29 cellular contexts compared by ENCODE assay signal in the genomic region with DNA sequence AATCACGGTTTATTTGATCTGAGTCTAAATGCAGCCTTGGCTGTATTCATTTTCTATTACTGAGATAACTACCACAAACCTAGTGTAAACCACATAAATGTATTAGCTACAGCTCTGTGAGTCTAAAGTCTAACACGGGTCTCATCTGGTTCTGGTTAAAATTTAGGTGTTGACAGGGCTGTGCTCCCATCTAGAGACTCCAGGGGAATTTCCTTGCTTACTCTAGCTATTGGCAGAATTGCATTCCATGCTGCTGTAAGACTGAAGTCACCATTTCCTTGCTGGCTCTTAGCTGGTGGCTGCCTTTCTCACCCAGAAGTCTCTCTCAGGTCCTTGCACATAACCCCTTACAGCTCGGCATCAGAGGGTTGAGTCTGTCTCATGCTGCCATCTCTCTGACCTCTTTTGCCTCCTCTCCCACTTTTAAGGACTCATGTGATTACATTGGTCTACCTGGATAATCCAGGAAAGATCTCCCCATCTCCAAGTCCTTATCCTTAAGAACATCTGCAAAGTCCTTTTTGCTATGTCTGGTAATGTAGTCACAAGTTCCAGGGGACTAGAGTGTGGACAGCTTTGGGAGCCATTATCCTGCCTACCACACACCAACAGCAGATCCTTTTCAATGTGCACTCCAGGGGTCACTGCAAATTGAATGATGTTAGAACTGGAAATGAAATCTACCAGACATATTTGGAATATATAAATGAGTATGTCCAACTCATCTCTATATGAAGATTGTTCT.
DNase-seq lines count a peak whose midpoint lies in the region; ATAC-seq and TF ChIP-seq lines count a peak whose summit lies in the region.
"Had no signal": no experiment of that assay in that cellular context is flagged by ENCODE, and none has a peak within 500 bp of the region (broad histone marks: within the 10 kb centered on the region; RNA-seq: fewer than 3 reads in every experiment).

No MANE protein-coding gene starts in this region.

- no peaks in the 10 kb centered on the region for H3K27me3 Mint-ChIP-seq in neural crest cell (ENCODE audit: low read depth)
- H3K27me3 Mint-ChIP-seq: progenitor cell of endocrine pancreas had no signal

- H3K27me3 ChIP-seq in BJ (ENCODE audit: control insufficient read depth, insufficient read depth, low read length) = peaks cover 5% of the 10 kb centered on the region; the same call in 1 of the 2 replicates
- H3K27me3 ChIP-seq: sigmoid colon, tibial nerve had no signal

- no peaks in the 10 kb centered on the region for H3K36me3 Mint-ChIP-seq in neural crest cell (ENCODE audit: low read depth)
- H3K36me3 Mint-ChIP-seq: activated CD4-positive, alpha-beta memory T cell treated with anti-CD3 and anti-CD28 coated beads for 36 hours; mesothelial cell of epicardium; naive B cell had no signal

- no peak for TF ChIP-seq POLR2A in GM18505 (IDR thresholded peaks at IDR 0.05; ENCODE audit: borderline replicate concordance, extremely low read depth, insufficient read depth, insufficient read length)

- H3K27ac ChIP-seq in SK-N-MC (peak overlapping the region; percentile 92), substantia nigra (ENCODE audit: low read depth, low read length, poor library complexity, severe bottlenecking) (no peak overlapping the region)
- H3K27ac ChIP-seq: adrenal gland, esophagus muscularis mucosa, KMS-11, sigmoid colon, tibial nerve had no signal

- H3K4me3 ChIP-seq in BJ (ENCODE audit: low read depth, low read length) = no peak overlapping the region
- H3K4me3 ChIP-seq in SK-N-MC = peak overlapping the region; percentile 50; the same call in 1 of the 2 replicates
- H3K4me3 ChIP-seq in fibroblast of the aortic adventitia (ENCODE audit: low read depth, low read length) = no peak overlapping the region
- H3K4me3 ChIP-seq: adrenal gland, esophagus muscularis mucosa, HAP-1, sigmoid colon, tibial nerve had no signal

- CTCF ChIA-PET in BJ (lab: Yijun Ruan, JAX) = interaction anchor here (0.6 to 2.3 kb wide), 5 partner anchors 9 to 153 kb away, joined by 3 to 6 read pairs (median 4); no protein-coding TSS in a partner anchor

- no peak for ATAC-seq in GM18505 (IDR thresholded peaks at IDR 0.05; ENCODE audit: unreplicated experiment)
- ATAC-seq: PC-3 had no signal

- H3K4me3 Mint-ChIP-seq in neural crest cell = no peak overlapping the region
- H3K4me3 Mint-ChIP-seq: activated CD4-positive, alpha-beta memory T cell treated with anti-CD3 and anti-CD28 coated beads for 36 hours; activated naive CD4-positive, alpha-beta T cell treated with anti-CD3 and anti-CD28 coated beads for 36 hours; CD4-positive, alpha-beta T cell; mesothelial cell of epicardium; naive B cell; T-helper 2 cell treated with Interferon-gamma antibody and Interleukin-4, amounts not matched to agents 5 μg/mL and 100 μg/mL, for 36 hours had no signal

- DNase-seq in BJ (ENCODE audit: low read depth) = peak; percentile 4
- DNase-seq in SK-N-MC (ENCODE audit: low read depth, low spot score) = peak; percentile 82
- DNase-seq in fibroblast of the aortic adventitia (ENCODE audit: low read depth) = peak; percentile 20
- no peak for DNase-seq in neural crest cell (ENCODE audit: low read depth, low spot score)
- DNase-seq in substantia nigra (lab: John Stamatoyannopoulos, UW) = no peak
- DNase-seq in stimulated activated CD4-positive, alpha-beta T cell treated with anti-CD3 and anti-CD28 coated beads, Interleukin-2, amount 100 ng/mL, for 48 hours = no peak
- DNase-seq: activated CD4-positive, alpha-beta memory T cell treated with anti-CD3 and anti-CD28 coated beads for 36 hours; activated CD4-positive, alpha-beta T cell treated with anti-CD3 and anti-CD28 coated beads for 1 hour; activated CD8-positive, alpha-beta memory T cell treated with anti-CD3 and anti-CD28 coated beads, Interleukin-2, amount 50 U/mL, for 4 hours; activated naive CD4-positive, alpha-beta T cell treated with anti-CD3 and anti-CD28 coated beads for 36 hours; CD4-positive, alpha-beta T cell; islet precursor cell; MM.1S; naive B cell; NCI-H1930; NCI-H526; NK-92 treated with Interleukin-12 subunit alpha and Interleukin-12 subunit beta, amount 100 ng/mL, for 24 hours; PC-3; sigmoid colon; stimulated activated CD4-positive, alpha-beta T cell treated with anti-CD3 and anti-CD28 coated beads, Interleukin-4, amount 100 ng/mL, for 4 hours had no signal

- peak overlapping the region; percentile 15 for H3K27ac Mint-ChIP-seq in neural crest cell (ENCODE audit: unreplicated experiment)
- H3K27ac Mint-ChIP-seq: activated CD4-positive, alpha-beta memory T cell treated with anti-CD3 and anti-CD28 coated beads for 36 hours; activated naive CD4-positive, alpha-beta T cell treated with anti-CD3 and anti-CD28 coated beads for 36 hours; CD4-positive, alpha-beta T cell; mesothelial cell of epicardium; naive B cell; progenitor cell of endocrine pancreas; T-helper 2 cell treated with Interferon-gamma antibody and Interleukin-4, amounts not matched to agents 5 μg/mL and 100 μg/mL, for 36 hours had no signal

- H3K4me1 Mint-ChIP-seq in neural crest cell = peaks cover 4% of the 10 kb centered on the region
- H3K4me1 Mint-ChIP-seq: naive B cell had no signal

- POLR2A ChIA-PET in BJ (lab: Charles Lee) = no interaction called here

- TF ChIP-seq CTCF in BJ (IDR thresholded peaks at IDR 0.05; ENCODE audit: insufficient read depth, low read depth, low read length) (no peak), fibroblast of the aortic adventitia (IDR thresholded peaks at IDR 0.05; ENCODE audit: insufficient read depth, low read length) (no peak), neural crest cell (conservative IDR thresholded peaks at IDR 0.05) (no peak)

- peak overlapping the region; percentile 8 for H3K9ac ChIP-seq in SK-N-MC (ENCODE audit: insufficient read length)
- H3K9ac ChIP-seq: KMS-11 had no signal

- peaks cover 5% of the 10 kb centered on the region; the same call in 1 of the 2 replicates for H3K9me3 ChIP-seq in SK-N-MC (ENCODE audit: low read depth, low read length)
- H3K9me3 ChIP-seq: adrenal gland, esophagus muscularis mucosa, HAP-1, sigmoid colon had no signal

- H3K36me3 ChIP-seq in BJ (ENCODE audit: control insufficient read depth, insufficient read depth, low read length) (no peaks in the 10 kb centered on the region), SK-N-MC (ENCODE audit: insufficient read depth, low read length) (no peaks in the 10 kb centered on the region)
- H3K36me3 ChIP-seq: adrenal gland, esophagus muscularis mucosa, HAP-1, sigmoid colon, tibial nerve had no signal

- peaks cover 8% of the 10 kb centered on the region for H3K9me3 Mint-ChIP-seq in neural crest cell
- H3K9me3 Mint-ChIP-seq: activated CD4-positive, alpha-beta memory T cell treated with anti-CD3 and anti-CD28 coated beads for 36 hours; CD4-positive, alpha-beta T cell; T-helper 2 cell treated with Interferon-gamma antibody and Interleukin-4, amounts not matched to agents 5 μg/mL and 100 μg/mL, for 36 hours had no signal

Comparison
In these comparisons a context has a peak if more than half of its experiments do, and no peak if none do; other contexts are left out.
1. DNase-seq: peak in BJ (single experiment), SK-N-MC (single experiment) and fibroblast of the aortic adventitia (single experiment); none in neural crest cell (single experiment), substantia nigra (0 of 49) and stimulated activated CD4-positive, alpha-beta T cell treated with anti-CD3 and anti-CD28 coated beads, Interleukin-2, amount 100 ng/mL, for 48 hours (0 of 2).